1 cellular context compared by ENCODE assay signal in genomic region chr1:233441981-233442380, GRCh38.
TF ChIP-seq lines count a peak whose summit lies in the region.

No MANE protein-coding gene starts in this region.

TF ChIP-seq in A549, 52 proteins besides CTCF, POLR2A, EP300 and RAD21 (continued from another document):
- no peak for TF ChIP-seq CBX8 (IDR thresholded peaks at IDR 0.05)
- no peak for TF ChIP-seq REST (IDR thresholded peaks at IDR 0.05)
- TF ChIP-seq TFCP2L1 (CRISPR knock-in tag; IDR thresholded peaks at IDR 0.05): no peak
- no peak for TF ChIP-seq MYC (IDR thresholded peaks at IDR 0.05; ENCODE audit: borderline replicate concordance, low read length)
